ENCODE assay signal across 10 cellular contexts in genomic region chr7:116706668-116707126, GRCh38. TPM values are rescaled to one million over a fixed set of nuclear protein-coding genes. Genes with fewer than 3 reads are reported as not detected.
DNase-seq lines count a peak whose midpoint lies in the region; ATAC-seq and TF ChIP-seq lines count a peak whose summit lies in the region.
"Had no signal": no experiment of that assay in that cellular context is flagged by ENCODE, and none has a peak within 500 bp of the region (broad histone marks: within the 10 kb centered on the region; RNA-seq: fewer than 3 reads in every experiment).

No MANE protein-coding gene starts in this region.

- DNase-seq in ELR (ENCODE audit: low read depth): peak; percentile 83
- peak; percentile 57 for DNase-seq in NCI-H1105 treated with DMSO at 0.1 percent for 48 hours (lab: John Stamatoyannopoulos, UW)
- DNase-seq in dermis blood vessel endothelial cell: peak; percentile 77
- DNase-seq in osteoblast (ENCODE audit: insufficient read length, low spot score, missing footprints): no peak
- no peak for DNase-seq in stimulated activated naive B cell treated with anti-CD40 and anti-IgM and Interleukin-4, amounts not matched to agents 10 μg/mL and 1 μg/mL and 100 μg/mL, for 72 hours
- DNase-seq in UCSD-AML1 (lab: John Stamatoyannopoulos, UW; ENCODE audit: unreplicated experiment): no peak
- DNase-seq in COR-L47 (lab: John Stamatoyannopoulos, UW): no peak
- DNase-seq: T-helper 9 cell had no signal

- H3K4me1 ChIP-seq in osteoblast (ENCODE audit: insufficient read depth, low read length): peaks cover 70% of the 10 kb centered on the region

- peaks cover 14 to 23% of the 10 kb centered on the region in 2 donors for H3K27me3 Mint-ChIP-seq in stimulated activated naive B cell treated with anti-CD40 and anti-IgM and Interleukin-4, amounts not matched to agents 10 μg/mL and 1 μg/mL and 100 μg/mL, for 72 hours

- no peaks in the 10 kb centered on the region for H3K4me1 Mint-ChIP-seq in stimulated activated naive B cell treated with anti-CD40 and anti-IgM and Interleukin-4, amounts not matched to agents 10 μg/mL and 1 μg/mL and 100 μg/mL, for 72 hours

- H2AFZ ChIP-seq in osteoblast (ENCODE audit: low read length): no peak overlapping the region

- no peak overlapping the region for H3K4me3 Mint-ChIP-seq in stimulated activated naive B cell treated with anti-CD40 and anti-IgM and Interleukin-4, amounts not matched to agents 10 μg/mL and 1 μg/mL and 100 μg/mL, for 72 hours
- H3K4me3 Mint-ChIP-seq: activated naive CD8-positive, alpha-beta T cell had no signal

- peaks cover 81% of the 10 kb centered on the region for H3K79me2 ChIP-seq in osteoblast (ENCODE audit: insufficient read depth, low read length)

- peak overlapping the region; percentile 76 for H3K4me2 ChIP-seq in osteoblast (ENCODE audit: insufficient read depth, low read length)

- no peaks in the 10 kb centered on the region for H3K9me3 ChIP-seq in osteoblast (ENCODE audit: low read depth, low read length)

- H3K27ac Mint-ChIP-seq in stimulated activated naive B cell treated with anti-CD40 and anti-IgM and Interleukin-4, amounts not matched to agents 10 μg/mL and 1 μg/mL and 100 μg/mL, for 72 hours: no peak overlapping the region
- H3K27ac Mint-ChIP-seq: activated naive CD8-positive, alpha-beta T cell had no signal

- no peaks in the 10 kb centered on the region for H3K9me3 Mint-ChIP-seq in stimulated activated naive B cell treated with anti-CD40 and anti-IgM and Interleukin-4, amounts not matched to agents 10 μg/mL and 1 μg/mL and 100 μg/mL, for 72 hours

- no peaks in the 10 kb centered on the region for H3K36me3 ChIP-seq in osteoblast (ENCODE audit: insufficient read depth, low read length)

- peak overlapping the region; percentile 32 for H3K4me3 ChIP-seq in osteoblast (ENCODE audit: insufficient read depth, low read length)

- H4K20me1 ChIP-seq in osteoblast (ENCODE audit: insufficient read depth, low read length): no peaks in the 10 kb centered on the region

- H3K36me3 Mint-ChIP-seq in stimulated activated naive B cell treated with anti-CD40 and anti-IgM and Interleukin-4, amounts not matched to agents 10 μg/mL and 1 μg/mL and 100 μg/mL, for 72 hours: no peaks in the 10 kb centered on the region
- H3K36me3 Mint-ChIP-seq: activated naive CD8-positive, alpha-beta T cell had no signal

- TF ChIP-seq CTCF in osteoblast (IDR thresholded peaks at IDR 0.05; ENCODE audit: extremely low read depth, low read depth, low read length): no peak

- no peaks in the 10 kb centered on the region for H3K27me3 ChIP-seq in osteoblast (ENCODE audit: insufficient read depth, low read length)

- no peak for ATAC-seq in stimulated activated naive B cell treated with anti-CD40 and anti-IgM and Interleukin-4, amounts not matched to agents 10 μg/mL and 1 μg/mL and 100 μg/mL, for 72 hours (replicated peaks)
- ATAC-seq in HG02571 (IDR thresholded peaks at IDR 0.05; ENCODE audit: unreplicated experiment): no peak

- peak overlapping the region; percentile 73 for H3K27ac ChIP-seq in osteoblast (ENCODE audit: low read depth, low read length)

RNA-seq across cellular contexts. Expression of gene MET, which starts 34.7 kb away (rescaled TPM):
- total RNA-seq in dermis blood vessel endothelial cell: 66.4 and 113 TPM in 2 replicates
- total RNA-seq in osteoblast: 55.0 and 61.9 TPM in 2 replicates

Comparison
In these comparisons a context has a peak if more than half of its experiments do, and no peak if none do; other contexts are left out.
1. DNase-seq: peak in ELR (single experiment), NCI-H1105 treated with DMSO at 0.1 percent for 48 hours (single experiment) and dermis blood vessel endothelial cell (single experiment); none in osteoblast (single experiment), stimulated activated naive B cell treated with anti-CD40 and anti-IgM and Interleukin-4, amounts not matched to agents 10 μg/mL and 1 μg/mL and 100 μg/mL, for 72 hours (single experiment), UCSD-AML1 (single experiment) and COR-L47 (single experiment).